ENCODE assay signal across 12 cellular contexts in the genomic region with DNA sequence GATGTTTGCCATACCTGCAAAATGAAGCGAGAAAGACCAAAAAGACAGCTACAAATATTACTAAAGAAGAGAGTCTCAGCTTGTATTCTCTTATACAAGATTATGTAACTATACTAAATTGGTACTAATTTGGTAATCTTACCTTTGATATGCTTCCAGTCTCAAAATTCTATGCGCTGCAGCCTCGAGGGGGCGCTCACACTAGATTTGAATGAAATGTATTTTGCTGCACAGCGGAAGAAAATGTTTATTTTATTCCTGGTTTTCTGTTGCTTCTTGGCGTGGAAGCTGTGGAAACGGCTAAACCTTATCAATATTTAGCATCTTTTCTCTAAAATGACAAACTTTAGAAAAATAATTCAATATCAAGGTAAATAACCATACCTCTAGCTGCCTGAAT.
DNase-seq lines count a peak whose midpoint lies in the region; ATAC-seq and TF ChIP-seq lines count a peak whose summit lies in the region.
"Had no signal": no experiment of that assay in that cellular context is flagged by ENCODE, and none has a peak within 500 bp of the region (broad histone marks: within the 10 kb centered on the region; RNA-seq: fewer than 3 reads in every experiment).

No MANE protein-coding gene starts in this region.

- H3K18ac ChIP-seq in trophoblast cell (ENCODE audit: low read length): no peak overlapping the region

- H3K27me3 ChIP-seq in SK-N-SH (ENCODE audit: insufficient read depth) (no peaks in the 10 kb centered on the region), MM.1S (replicated peaks; ENCODE audit: insufficient read depth, low read length) (no peaks in the 10 kb centered on the region), trophoblast cell (ENCODE audit: insufficient read depth, low read length) (no peaks in the 10 kb centered on the region)
- H3K27me3 ChIP-seq: upper lobe of left lung had no signal

- DNase-seq in SK-N-SH (no peak), MM.1S (no peak), cardiac fibroblast (ENCODE audit: low read depth in 2 of 2) (no peak), trophoblast cell (peak; percentile 23 to 55), NCI-H526 (lab: John Stamatoyannopoulos, UW) (no peak)
- DNase-seq: NCI-H1092 treated with DMSO at 0.1 percent for 48 hours, upper lobe of left lung had no signal

- H3K4me3 ChIP-seq in SK-N-SH (ENCODE audit: low read depth in 2 of 2, low read length in 1 of 2): no peak overlapping the region; a peak in 1 of 4 replicates
- no peak overlapping the region for H3K4me3 ChIP-seq in MM.1S (ENCODE audit: low read length)
- H3K4me3 ChIP-seq in cardiac fibroblast (replicated peaks in 1 of 2; ENCODE audit: low read depth in 2 of 2, low read length in 2 of 2): no peak overlapping the region
- no peak overlapping the region for H3K4me3 ChIP-seq in trophoblast cell (ENCODE audit: low read depth, low read length)
- H3K4me3 ChIP-seq: upper lobe of left lung had no signal

- H3K4me1 ChIP-seq in SK-N-SH (ENCODE audit: control insufficient read depth in 1 of 2, insufficient read depth in 2 of 2, low read depth in 1 of 2, low read length in 1 of 2): no peaks in the 10 kb centered on the region; a peak in 1 of 4 replicates
- no peaks in the 10 kb centered on the region for H3K4me1 ChIP-seq in MM.1S (ENCODE audit: low read length)
- peaks cover 0 to 5% of the 10 kb centered on the region in 2 experiments for H3K4me1 ChIP-seq in trophoblast cell (ENCODE audit: control insufficient read depth in 1 of 2, insufficient read depth in 2 of 2, low read length in 2 of 2)
- H3K4me1 ChIP-seq: parathyroid adenoma, upper lobe of left lung had no signal

- H2BK120ac ChIP-seq in trophoblast cell (ENCODE audit: insufficient read depth, low read length, poor library complexity): no peak overlapping the region

- no peak overlapping the region for H3K27ac ChIP-seq in SK-N-SH (ENCODE audit: low read depth in 2 of 2, low read length in 1 of 2)
- no peak overlapping the region for H3K27ac ChIP-seq in MM.1S (ENCODE audit: low read length)
- no peak overlapping the region for H3K27ac ChIP-seq in trophoblast cell (ENCODE audit: low read depth, low read length)
- H3K27ac ChIP-seq: parathyroid adenoma, upper lobe of left lung had no signal

- H3K23ac ChIP-seq in trophoblast cell (ENCODE audit: low read length): no peak overlapping the region

- TF ChIP-seq RAD21 in SK-N-SH (IDR thresholded peaks at IDR 0.05; ENCODE audit: low read length): no peak

- no peak overlapping the region for H4K91ac ChIP-seq in trophoblast cell (ENCODE audit: low read depth, low read length)

- no peak overlapping the region for H2BK5ac ChIP-seq in trophoblast cell (ENCODE audit: low read depth, low read length, poor library complexity)

- no peaks in the 10 kb centered on the region for H3F3A ChIP-seq in SK-N-SH (replicated peaks; ENCODE audit: insufficient read depth)
- no peaks in the 10 kb centered on the region for H3F3A ChIP-seq in MM.1S (ENCODE audit: insufficient read depth, low read length)

- H4K8ac ChIP-seq in trophoblast cell (ENCODE audit: low read depth, low read length): no peak overlapping the region

- H2BK12ac ChIP-seq in trophoblast cell (ENCODE audit: low read length): no peak overlapping the region

- H3K79me1 ChIP-seq in trophoblast cell (ENCODE audit: low read length): no peaks in the 10 kb centered on the region

- no peak overlapping the region for H3K4ac ChIP-seq in trophoblast cell (ENCODE audit: low read depth, low read length)

- no peaks in the 10 kb centered on the region for H3K9me2 ChIP-seq in SK-N-SH
- H3K9me2 ChIP-seq in MM.1S (replicated peaks; ENCODE audit: insufficient read depth, low read length): no peaks in the 10 kb centered on the region

- CTCF ChIA-PET in SK-N-SH (lab: Yijun Ruan, JAX): interaction anchor here (0.7 to 1.4 kb wide), 5 partner anchors 11 to 348 kb away, joined by 3 read pairs; no protein-coding TSS in a partner anchor

- WGBS in SK-N-SH (ENCODE audit: low lambda C conversion rate): 81% methylated on average over 7 of the region's 7 CpGs
- no CpG with 5 or more reads among the region's 7 CpGs for WGBS in trophoblast cell (ENCODE audit: extremely low coverage, insufficient coverage, insufficient read length)

- no peak overlapping the region for H3K14ac ChIP-seq in trophoblast cell (ENCODE audit: low read length)

- H2AK5ac ChIP-seq in trophoblast cell (ENCODE audit: low read length): no peak overlapping the region

- H4K20me1 ChIP-seq in SK-N-SH (ENCODE audit: insufficient read depth) (no peaks in the 10 kb centered on the region), MM.1S (ENCODE audit: insufficient read depth, low read length) (no peaks in the 10 kb centered on the region)

- no peak overlapping the region for H3K9ac ChIP-seq in SK-N-SH
- H3K9ac ChIP-seq in MM.1S (ENCODE audit: low read length): no peak overlapping the region
- H3K9ac ChIP-seq in trophoblast cell (ENCODE audit: low read length): no peak overlapping the region
- H3K9ac ChIP-seq: parathyroid adenoma had no signal

- ATAC-seq in SK-N-SH treated with all-trans-retinoic acid at 6 μM for 48 hours (no peak), GM19397 (IDR thresholded peaks at IDR 0.05; ENCODE audit: unreplicated experiment) (no peak), GM18867 (IDR thresholded peaks at IDR 0.05; ENCODE audit: unreplicated experiment) (no peak)
- ATAC-seq: left colon had no signal

- no peaks in the 10 kb centered on the region for H3K36me3 ChIP-seq in SK-N-SH (replicated peaks in 1 of 2; ENCODE audit: control insufficient read depth in 1 of 2, insufficient read depth in 2 of 2, low read length in 1 of 2)
- H3K36me3 ChIP-seq in MM.1S (replicated peaks; ENCODE audit: insufficient read depth, low read length): no peaks in the 10 kb centered on the region
- no peaks in the 10 kb centered on the region for H3K36me3 ChIP-seq in trophoblast cell (ENCODE audit: control insufficient read depth in 1 of 2, insufficient read depth in 2 of 2, low read length in 2 of 2)
- H3K36me3 ChIP-seq: upper lobe of left lung had no signal

- H4K12ac ChIP-seq in trophoblast cell (ENCODE audit: low read depth, low read length): no peak overlapping the region

- no peaks in the 10 kb centered on the region for H3K9me3 ChIP-seq in SK-N-SH
- H3K9me3 ChIP-seq in MM.1S (replicated peaks; ENCODE audit: insufficient read depth, low read length): no peaks in the 10 kb centered on the region
- H3K9me3 ChIP-seq in trophoblast cell (ENCODE audit: insufficient read depth, low read depth, low read length): no peaks in the 10 kb centered on the region
- H3K9me3 ChIP-seq: upper lobe of left lung had no signal

- TF ChIP-seq CTCF in SK-N-SH (IDR thresholded peaks at IDR 0.05) (peak; percentile 51), MM.1S (IDR thresholded peaks at IDR 0.05; ENCODE audit: low read length) (peak; percentile 37), cardiac fibroblast (IDR thresholded peaks at IDR 0.05; ENCODE audit: low read depth, low read length) (peak; percentile 12)

- TF ChIP-seq EP300 in SK-N-SH (IDR thresholded peaks at IDR 0.05; ENCODE audit: borderline replicate concordance in 1 of 2, low read depth in 1 of 2, low read length in 1 of 2): no peak

- H2AFZ ChIP-seq in SK-N-SH (ENCODE audit: low read depth) (no peak overlapping the region), MM.1S (ENCODE audit: low read length) (no peak overlapping the region), trophoblast cell (ENCODE audit: insufficient read depth, low read length, poor library complexity) (no peak overlapping the region)
- H2AFZ ChIP-seq: parathyroid adenoma had no signal

- POLR2A ChIA-PET in SK-N-SH (lab: Yijun Ruan, JAX): no interaction called here

- H3K4me2 ChIP-seq in SK-N-SH (no peak overlapping the region), MM.1S (ENCODE audit: low read depth, low read length) (no peak overlapping the region), trophoblast cell (ENCODE audit: low read length) (no peak overlapping the region)

- H3K79me2 ChIP-seq in SK-N-SH (ENCODE audit: insufficient read depth) (no peaks in the 10 kb centered on the region), MM.1S (ENCODE audit: low read length) (no peaks in the 10 kb centered on the region), trophoblast cell (ENCODE audit: control insufficient read depth, insufficient read depth, low read length, poor library complexity) (no peaks in the 10 kb centered on the region)
- H3K79me2 ChIP-seq: parathyroid adenoma had no signal

TF ChIP-seq in SK-N-SH, 30 proteins besides CTCF, POLR2A, EP300 and RAD21 (continues in another document):
- TF ChIP-seq SMC3 (IDR thresholded peaks at IDR 0.05; ENCODE audit: low read depth, low read length) (no peak), POLR2AphosphoS5 (IDR thresholded peaks at IDR 0.05; ENCODE audit: low read depth, low read length) (no peak), TEAD4 (IDR thresholded peaks at IDR 0.05; ENCODE audit: borderline replicate concordance, insufficient read depth) (no peak), GATA2 (CRISPR knock-in tag; IDR thresholded peaks at IDR 0.05) (no peak), RCOR1 (IDR thresholded peaks at IDR 0.05; ENCODE audit: low read length) (no peak), PBX3 (IDR thresholded peaks at IDR 0.05) (no peak)

TF ChIP-seq in SK-N-SH treated with all-trans-retinoic acid at 6 μM for 48 hours, 23 proteins besides CTCF, POLR2A, EP300 and RAD21 (continues in another document):
- TF ChIP-seq, protein P1, sequence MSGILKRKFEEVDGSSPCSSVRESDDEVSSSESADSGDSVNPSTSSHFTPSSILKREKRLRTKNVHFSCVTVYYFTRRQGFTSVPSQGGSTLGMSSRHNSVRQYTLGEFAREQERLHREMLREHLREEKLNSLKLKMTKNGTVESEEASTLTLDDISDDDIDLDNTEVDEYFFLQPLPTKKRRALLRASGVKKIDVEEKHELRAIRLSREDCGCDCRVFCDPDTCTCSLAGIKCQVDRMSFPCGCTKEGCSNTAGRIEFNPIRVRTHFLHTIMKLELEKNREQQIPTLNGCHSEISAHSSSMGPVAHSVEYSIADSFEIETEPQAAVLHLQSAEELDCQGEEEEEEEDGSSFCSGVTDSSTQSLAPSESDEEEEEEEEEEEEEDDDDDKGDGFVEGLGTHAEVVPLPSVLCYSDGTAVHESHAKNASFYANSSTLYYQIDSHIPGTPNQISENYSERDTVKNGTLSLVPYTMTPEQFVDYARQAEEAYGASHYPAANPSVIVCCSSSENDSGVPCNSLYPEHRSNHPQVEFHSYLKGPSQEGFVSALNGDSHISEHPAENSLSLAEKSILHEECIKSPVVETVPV (CRISPR knock-in tag; IDR thresholded peaks at IDR 0.05): no peak
- TF ChIP-seq GLIS3 (CRISPR knock-in tag; IDR thresholded peaks at IDR 0.05): no peak
- no peak for TF ChIP-seq TCF4 (CRISPR knock-in tag; IDR thresholded peaks at IDR 0.05; ENCODE audit: borderline replicate concordance)
- TF ChIP-seq ZFP3 (CRISPR knock-in tag; IDR thresholded peaks at IDR 0.05): no peak
- no peak for TF ChIP-seq ISL1 (CRISPR knock-in tag; IDR thresholded peaks at IDR 0.05)

Comparison
In these comparisons a context has a peak if more than half of its experiments do, and no peak if none do; other contexts are left out.
1. DNase-seq: peak in trophoblast cell (2 of 2); none in SK-N-SH (single experiment), MM.1S (single experiment), cardiac fibroblast (0 of 2) and NCI-H526 (0 of 2).
2. Peak in every context shown above with its lines, with median percentiles within 50 percentile points of each other: CTCF ChIP-seq.